ENCODE assay signal across 8 cellular contexts in genomic region chr3:57757642-57758297, GRCh38. TPM values are rescaled to one million over a fixed set of nuclear protein-coding genes. Genes with fewer than 3 reads are reported as not detected.
A peak's percentile ranks its signal among the peaks of the same experiment; 100 is the strongest.
DNase-seq lines count a peak whose midpoint lies in the region; TF ChIP-seq lines count a peak whose summit lies in the region.

No MANE protein-coding gene starts in this region.

- no peak overlapping the region for H3K27ac Mint-ChIP-seq in activated CD4-positive, alpha-beta T cell treated with anti-CD3 and anti-CD28 coated beads, Interleukin-2, amount 10 ng/mL, durations not matched to agents 24 days and 14 days
- H3K27ac Mint-ChIP-seq in glutamatergic neuron (ENCODE audit: unreplicated experiment) = no peak overlapping the region

- peaks cover 31% of the 10 kb centered on the region for H3K4me1 Mint-ChIP-seq in activated CD4-positive, alpha-beta T cell treated with anti-CD3 and anti-CD28 coated beads, Interleukin-2, amount 10 ng/mL, durations not matched to agents 24 days and 14 days
- H3K4me1 Mint-ChIP-seq in glutamatergic neuron (ENCODE audit: low read depth, unreplicated experiment) = peaks cover 10% of the 10 kb centered on the region

- H3K9me3 Mint-ChIP-seq in activated CD4-positive, alpha-beta T cell treated with anti-CD3 and anti-CD28 coated beads, Interleukin-2, amount 10 ng/mL, durations not matched to agents 24 days and 14 days = no peaks in the 10 kb centered on the region
- peaks cover 2% of the 10 kb centered on the region for H3K9me3 Mint-ChIP-seq in glutamatergic neuron (ENCODE audit: unreplicated experiment)

- H3K36me3 Mint-ChIP-seq in activated CD4-positive, alpha-beta T cell treated with anti-CD3 and anti-CD28 coated beads, Interleukin-2, amount 10 ng/mL, durations not matched to agents 24 days and 14 days (ENCODE audit: low read depth) = peaks cover 25% of the 10 kb centered on the region
- H3K36me3 Mint-ChIP-seq in glutamatergic neuron (ENCODE audit: unreplicated experiment) = no peaks in the 10 kb centered on the region

- peak; percentile 63 for DNase-seq in activated CD4-positive, alpha-beta T cell treated with anti-CD3 and anti-CD28 coated beads, Interleukin-2, amount 10 ng/mL, durations not matched to agents 24 days and 14 days
- DNase-seq in activated CD4-positive, alpha-beta T cell treated with anti-CD3 and anti-CD28 coated beads for 48 hours = no peak
- DNase-seq in glutamatergic neuron (no peak), skeletal muscle cell (ENCODE audit: low read depth) (no peak), NCI-H2107 treated with DMSO at 0.1 percent for 48 hours (lab: John Stamatoyannopoulos, UW; ENCODE audit: unreplicated experiment) (no peak), NCI-H1436 treated with DMSO at 0.1 percent for 48 hours (lab: John Stamatoyannopoulos, UW) (no peak)
- DNase-seq in activated CD4-positive, alpha-beta T cell treated with anti-CD3 and anti-CD28 coated beads for 1 hour = no peak

- TF ChIP-seq CTCF in WI38 (IDR thresholded peaks at IDR 0.05; ENCODE audit: low read depth, low read length) (no peak), glutamatergic neuron (IDR thresholded peaks at IDR 0.05; ENCODE audit: partially characterized antibody, unreplicated experiment) (no peak)

- H3K27me3 Mint-ChIP-seq in activated CD4-positive, alpha-beta T cell treated with anti-CD3 and anti-CD28 coated beads, Interleukin-2, amount 10 ng/mL, durations not matched to agents 24 days and 14 days = peaks cover 6% of the 10 kb centered on the region
- H3K27me3 Mint-ChIP-seq in glutamatergic neuron (ENCODE audit: unreplicated experiment) = peaks cover 4% of the 10 kb centered on the region

- intact Hi-C loops in activated CD4-positive, alpha-beta T cell treated with anti-CD3 and anti-CD28 coated beads, Interleukin-2, amount 10 ng/mL, durations not matched to agents 24 days and 14 days (cut with micrococcal nuclease) = loop anchor here (5.0 to 10.0 kb wide), 3 partner anchors 477 to 1075 kb away; partner anchors contain the start of genes ABHD6, APPL1 and TASOR

- H3K4me3 ChIP-seq in WI38 (ENCODE audit: low read depth, low read length) = peak overlapping the region; percentile 84
- peak overlapping the region; percentile 80 for H3K4me3 ChIP-seq in skeletal muscle cell (ENCODE audit: low read depth, low read length)

- H3K4me3 Mint-ChIP-seq in activated CD4-positive, alpha-beta T cell treated with anti-CD3 and anti-CD28 coated beads, Interleukin-2, amount 10 ng/mL, durations not matched to agents 24 days and 14 days = peak overlapping the region; percentile 98
- H3K4me3 Mint-ChIP-seq in glutamatergic neuron (ENCODE audit: unreplicated experiment) = peak overlapping the region; percentile 94

RNA-seq across cellular contexts. Expression of gene SLMAP, which starts 1.7 kb away (rescaled TPM):
- 53.4 and 58.1 TPM in 2 replicates for total RNA-seq in activated CD4-positive, alpha-beta T cell treated with anti-CD3 and anti-CD28 coated beads, Interleukin-2, amount 10 ng/mL, durations not matched to agents 24 days and 14 days
- 52.0 TPM for total RNA-seq in glutamatergic neuron (ENCODE audit: unreplicated experiment)
